23 cellular contexts compared by ENCODE assay signal in genomic region chr22:36192601-36193000, GRCh38. TPM values are rescaled to one million over a fixed set of nuclear protein-coding genes. Genes with fewer than 3 reads are reported as not detected.
"Had no signal": no experiment of that assay in that cellular context is flagged by ENCODE, and none has a peak within 500 bp of the region (broad histone marks: within the 10 kb centered on the region; RNA-seq: fewer than 3 reads in every experiment).

No MANE protein-coding gene starts in this region.

- ATAC-seq: activated CD8-positive, alpha-beta T cell treated with anti-CD3 and anti-CD28 coated beads for 36 hours; sciatic nerve; stimulated activated memory B cell treated with anti-CD40 and anti-IgM and Interleukin-4, amounts not matched to agents 10 μg/mL and 1 μg/mL and 100 μg/mL, for 72 hours; T-cell had no signal

- H3K27ac Mint-ChIP-seq: activated CD8-positive, alpha-beta T cell treated with anti-CD3 and anti-CD28 coated beads for 36 hours; activated T-cell treated with anti-CD3 and anti-CD28 coated beads, Interleukin-2, amount 50 U/mL, for 24 hours; memory B cell; stimulated activated memory B cell treated with anti-CD40 and anti-IgM and Interleukin-4, amounts not matched to agents 10 μg/mL and 1 μg/mL and 100 μg/mL, for 72 hours; T-cell; type B pancreatic cell had no signal

- H3K4me3 Mint-ChIP-seq: activated CD8-positive, alpha-beta T cell treated with anti-CD3 and anti-CD28 coated beads for 36 hours; activated T-cell treated with anti-CD3 and anti-CD28 coated beads, Interleukin-2, amount 50 U/mL, for 24 hours; memory B cell; naive B cell; neural crest cell; stimulated activated memory B cell treated with anti-CD40 and anti-IgM and Interleukin-4, amounts not matched to agents 10 μg/mL and 1 μg/mL and 100 μg/mL, for 72 hours; T-cell; type B pancreatic cell had no signal

- DNase-seq: activated CD4-positive, alpha-beta T cell treated with anti-CD3 and anti-CD28 coated beads for 48 hours; activated CD4-positive, CD25-positive, alpha-beta regulatory T cell; activated CD8-positive, alpha-beta T cell treated with anti-CD3 and anti-CD28 coated beads for 36 hours; activated naive CD4-positive, alpha-beta T cell treated with anti-CD3 and anti-CD28 coated beads, Interleukin-2, amount 50 U/mL, for 16 hours; activated T-cell treated with anti-CD3 and anti-CD28 coated beads, Interleukin-2, amount 50 U/mL, for 24 hours; dorsolateral prefrontal cortex; head of caudate nucleus; left ventricle myocardium inferior; naive B cell; stimulated activated CD4-positive, alpha-beta T cell treated with anti-CD3 and anti-CD28 coated beads, Interleukin-4, amount 100 ng/mL, for 4 hours; T-cell; T-helper 9 cell; testis had no signal

- H3K36me3 Mint-ChIP-seq: memory B cell; stimulated activated memory B cell treated with anti-CD40 and anti-IgM and Interleukin-4, amounts not matched to agents 10 μg/mL and 1 μg/mL and 100 μg/mL, for 72 hours; T-cell; type B pancreatic cell had no signal

- H3K9me3 Mint-ChIP-seq: activated CD8-positive, alpha-beta T cell treated with anti-CD3 and anti-CD28 coated beads for 36 hours; activated T-cell treated with anti-CD3 and anti-CD28 coated beads, Interleukin-2, amount 50 U/mL, for 24 hours; naive B cell; neural crest cell; stimulated activated memory B cell treated with anti-CD40 and anti-IgM and Interleukin-4, amounts not matched to agents 10 μg/mL and 1 μg/mL and 100 μg/mL, for 72 hours; T-cell; type B pancreatic cell had no signal

- H3K27me3 Mint-ChIP-seq: activated CD8-positive, alpha-beta T cell treated with anti-CD3 and anti-CD28 coated beads for 36 hours; T-cell had no signal

RNA-seq across cellular contexts. Expression of gene APOL4, which starts 9.0 kb away (rescaled TPM):
- total RNA-seq: astrocyte, chondrocyte, epithelial cell of proximal tubule, kidney epithelial cell, mononuclear cell, neural crest cell had no signal

RNA-seq across cellular contexts. Expression of gene APOL3, which starts 32.0 kb away (rescaled TPM):
- total RNA-seq: neural crest cell had no signal
